ENCODE assay signal across 8 cellular contexts in the genomic region with DNA sequence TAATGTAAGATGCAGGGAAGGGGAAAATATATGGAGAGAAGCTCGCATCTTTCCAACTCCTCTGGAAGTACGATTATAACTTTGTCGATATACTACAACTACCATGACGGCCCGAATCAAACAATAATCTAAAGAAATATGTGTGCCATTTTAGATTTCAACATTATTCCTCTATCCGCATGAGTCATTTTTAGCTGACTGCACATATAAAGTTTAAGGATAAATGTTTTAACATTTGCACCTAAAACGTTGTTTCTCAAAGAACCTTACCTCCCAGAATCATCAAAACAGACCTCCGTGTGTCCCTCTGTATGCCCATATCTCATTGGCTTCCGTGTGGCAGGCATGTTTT. TPM values are rescaled to one million over a fixed set of nuclear protein-coding genes. Genes with fewer than 3 reads are reported as not detected.
DNase-seq lines count a peak whose midpoint lies in the region; ATAC-seq lines count a peak whose summit lies in the region.

No MANE protein-coding gene starts in this region.

- peaks cover 66% of the 10 kb centered on the region for H3K4me1 Mint-ChIP-seq in activated T-helper 1 cell treated with anti-CD3 and anti-CD28 coated beads, Interleukin-12 subunit alpha, Interleukin-12 subunit beta, Interleukin-2, Interleukin-4 antibody, amounts not matched to agents 30 ng/mL and 10 ng/mL and 1 ng/mL, durations not matched to agents 14 hours and 24 hours and 36 hours (ENCODE audit: low read depth)
- peaks cover 42 to 59% of the 10 kb centered on the region in 2 donors for H3K4me1 Mint-ChIP-seq in immature natural killer cell

- H3K9me3 ChIP-seq in subcutaneous abdominal adipose tissue (ENCODE audit: control insufficient read depth in 5 of 5, low read length in 5 of 5), result no peaks in the 10 kb centered on the region

- intact Hi-C loops in activated T-helper 1 cell treated with anti-CD3 and anti-CD28 coated beads, Interleukin-12 subunit alpha, Interleukin-12 subunit beta, Interleukin-2, Interleukin-4 antibody, amounts not matched to agents 30 ng/mL and 10 ng/mL and 1 ng/mL, durations not matched to agents 14 hours and 24 hours and 36 hours (cut with micrococcal nuclease), result loop anchor here (2.0 to 5.0 kb wide), 4 partner anchors 124 to 584 kb away; partner anchors contain the start of genes CGRRF1, CNIH1 and GCH1

- H3K4me1 ChIP-seq in subcutaneous abdominal adipose tissue (ENCODE audit: control insufficient read depth in 5 of 5, insufficient read depth in 5 of 5, low read length in 5 of 5), result peaks cover 0 to 32% (median 27%) of the 10 kb centered on the region in 5 donors

- H3K27me3 Mint-ChIP-seq in activated T-helper 1 cell treated with anti-CD3 and anti-CD28 coated beads, Interleukin-12 subunit alpha, Interleukin-12 subunit beta, Interleukin-2, Interleukin-4 antibody, amounts not matched to agents 30 ng/mL and 10 ng/mL and 1 ng/mL, durations not matched to agents 14 hours and 24 hours and 36 hours (ENCODE audit: insufficient read depth), result no peaks in the 10 kb centered on the region
- peaks cover 0 to 9% (median 8%) of the 10 kb centered on the region in 3 donors for H3K27me3 Mint-ChIP-seq in immature natural killer cell (ENCODE audit: low read depth in 3 of 3)

- H3K4me3 ChIP-seq in subcutaneous abdominal adipose tissue (ENCODE audit: low read depth in 1 of 5, low read length in 5 of 5), result peak overlapping the region; percentile 85 to 100 (median 100)

- H3K9ac ChIP-seq in subcutaneous abdominal adipose tissue (ENCODE audit: low read length in 5 of 5), result peak overlapping the region; percentile 43 to 93 (median 87)

- peak; percentile 62 for DNase-seq in NCI-H510A treated with DMSO at 0.1 percent for 48 hours (lab: John Stamatoyannopoulos, UW)
- DNase-seq in NCI-H510A (lab: John Stamatoyannopoulos, UW), result no peak
- no peak for DNase-seq in activated T-helper 1 cell treated with anti-CD3 and anti-CD28 coated beads, Interleukin-12 subunit alpha, Interleukin-12 subunit beta, Interleukin-2, Interleukin-4 antibody, amounts not matched to agents 30 ng/mL and 10 ng/mL and 1 ng/mL, durations not matched to agents 14 hours and 24 hours and 36 hours (ENCODE audit: low spot score)
- DNase-seq in immature natural killer cell, result no peak
- DNase-seq in cerebellum (ENCODE audit: low spot score), result no peak
- no peak for DNase-seq in DMS153 treated with DMSO at 0.1 percent for 48 hours (lab: John Stamatoyannopoulos, UW; ENCODE audit: unreplicated experiment)

- peak overlapping the region; percentile 72 for H3K27ac ChIP-seq in subcutaneous abdominal adipose tissue (ENCODE audit: low read depth, low read length)

- H3K27ac Mint-ChIP-seq in activated T-helper 1 cell treated with anti-CD3 and anti-CD28 coated beads, Interleukin-12 subunit alpha, Interleukin-12 subunit beta, Interleukin-2, Interleukin-4 antibody, amounts not matched to agents 30 ng/mL and 10 ng/mL and 1 ng/mL, durations not matched to agents 14 hours and 24 hours and 36 hours, result peak overlapping the region; percentile 86
- peak overlapping the region; percentile 87 to 96 (median 94) for H3K27ac Mint-ChIP-seq in immature natural killer cell

- ATAC-seq in GM19023 (IDR thresholded peaks at IDR 0.05; ENCODE audit: unreplicated experiment), result no peak

- no peaks in the 10 kb centered on the region for H3K36me3 ChIP-seq in subcutaneous abdominal adipose tissue (ENCODE audit: control insufficient read depth in 5 of 5, insufficient read depth in 5 of 5, low read length in 5 of 5)

- no peaks in the 10 kb centered on the region for H3K27me3 ChIP-seq in subcutaneous abdominal adipose tissue (ENCODE audit: control insufficient read depth in 5 of 5, insufficient read depth in 4 of 5, low read length in 5 of 5)

- no peaks in the 10 kb centered on the region for H3K9me3 Mint-ChIP-seq in activated T-helper 1 cell treated with anti-CD3 and anti-CD28 coated beads, Interleukin-12 subunit alpha, Interleukin-12 subunit beta, Interleukin-2, Interleukin-4 antibody, amounts not matched to agents 30 ng/mL and 10 ng/mL and 1 ng/mL, durations not matched to agents 14 hours and 24 hours and 36 hours
- H3K9me3 Mint-ChIP-seq in immature natural killer cell, result peaks cover 0 to 1% (median 0%) of the 10 kb centered on the region in 6 donors

- peak overlapping the region; percentile 88 for H3K4me3 Mint-ChIP-seq in activated T-helper 1 cell treated with anti-CD3 and anti-CD28 coated beads, Interleukin-12 subunit alpha, Interleukin-12 subunit beta, Interleukin-2, Interleukin-4 antibody, amounts not matched to agents 30 ng/mL and 10 ng/mL and 1 ng/mL, durations not matched to agents 14 hours and 24 hours and 36 hours
- peak overlapping the region; percentile 89 to 95 (median 93) for H3K4me3 Mint-ChIP-seq in immature natural killer cell

- peaks cover 26% of the 10 kb centered on the region for H3K36me3 Mint-ChIP-seq in activated T-helper 1 cell treated with anti-CD3 and anti-CD28 coated beads, Interleukin-12 subunit alpha, Interleukin-12 subunit beta, Interleukin-2, Interleukin-4 antibody, amounts not matched to agents 30 ng/mL and 10 ng/mL and 1 ng/mL, durations not matched to agents 14 hours and 24 hours and 36 hours (ENCODE audit: low read depth)
- peaks cover 0 to 2% (median 0%) of the 10 kb centered on the region in 3 donors for H3K36me3 Mint-ChIP-seq in immature natural killer cell

RNA-seq across cellular contexts. Expression of gene WDHD1, which starts 0.5 kb away (rescaled TPM):
- total RNA-seq in activated T-helper 1 cell treated with anti-CD3 and anti-CD28 coated beads, Interleukin-12 subunit alpha, Interleukin-12 subunit beta, Interleukin-2, Interleukin-4 antibody, amounts not matched to agents 30 ng/mL and 10 ng/mL and 1 ng/mL, durations not matched to agents 14 hours and 24 hours and 36 hours, result 53.8 and 54.1 TPM in 2 replicates
- polyA plus RNA-seq in immature natural killer cell, result 1 to 10 TPM in 2 of 3 donors, under 1 TPM in 1; 0.72 to 7.2 (median 6.6) TPM
- total RNA-seq in cerebellum, result 13.0 TPM

RNA-seq across cellular contexts. Expression of gene SOCS4, which starts 0.6 kb away (rescaled TPM):
- total RNA-seq in activated T-helper 1 cell treated with anti-CD3 and anti-CD28 coated beads, Interleukin-12 subunit alpha, Interleukin-12 subunit beta, Interleukin-2, Interleukin-4 antibody, amounts not matched to agents 30 ng/mL and 10 ng/mL and 1 ng/mL, durations not matched to agents 14 hours and 24 hours and 36 hours, result 40.5 and 42.3 TPM in 2 replicates
- 1 to 10 TPM; 1.1 to 2.5 (median 1.3) TPM for polyA plus RNA-seq in immature natural killer cell
- 37.2 TPM for total RNA-seq in cerebellum

RNA-seq across cellular contexts. Expression of gene MAPK1IP1L, which starts 25.0 kb away (rescaled TPM):
- 139 and 141 TPM in 2 replicates for total RNA-seq in activated T-helper 1 cell treated with anti-CD3 and anti-CD28 coated beads, Interleukin-12 subunit alpha, Interleukin-12 subunit beta, Interleukin-2, Interleukin-4 antibody, amounts not matched to agents 30 ng/mL and 10 ng/mL and 1 ng/mL, durations not matched to agents 14 hours and 24 hours and 36 hours
- 10 to 100 TPM; 50.0 to 85.0 (median 79.7) TPM for polyA plus RNA-seq in immature natural killer cell
- total RNA-seq in cerebellum, result 30.8 TPM
